Comparison of ENCODE assay signal across 17 cellular contexts in genomic region chr1:179440971-179441370, GRCh38.
DNase-seq lines count a peak whose midpoint lies in the region; ATAC-seq, FAIRE-seq and TF ChIP-seq lines count a peak whose summit lies in the region.
"Had no signal": no experiment of that assay in that cellular context is flagged by ENCODE, and none has a peak within 500 bp of the region (broad histone marks: within the 10 kb centered on the region; RNA-seq: fewer than 3 reads in every experiment).

No MANE protein-coding gene starts in this region.

- H3K4me3 ChIP-seq in H1 (ENCODE audit: extremely low read depth in 1 of 4, insufficient read depth in 2 of 4, low read depth in 3 of 4, low read length in 4 of 4) (no peak overlapping the region), neural progenitor cell (no peak overlapping the region), tibial nerve (no peak overlapping the region)
- H3K4me3 ChIP-seq: BLaER1 had no signal

- no peaks in the 10 kb centered on the region for H3K23me2 ChIP-seq in H1 (ENCODE audit: low read depth, low read length)

- H3K9me3 ChIP-seq in H1 (ENCODE audit: insufficient read depth in 2 of 2, low read depth in 1 of 2, low read length in 1 of 2) (no peaks in the 10 kb centered on the region), neural progenitor cell (ENCODE audit: low read depth) (no peaks in the 10 kb centered on the region), tibial nerve (no peaks in the 10 kb centered on the region)
- H3K9me3 ChIP-seq: BLaER1 had no signal

- H3K79me1 ChIP-seq in H1 (ENCODE audit: low read depth, low read length): no peaks in the 10 kb centered on the region

- ATAC-seq in left lobe of liver (peak; percentile 32), HG03280 (IDR thresholded peaks at IDR 0.05; ENCODE audit: unreplicated experiment) (no peak)

- no peak overlapping the region for H3K4ac ChIP-seq in H1 (replicated peaks; ENCODE audit: insufficient read length, low read depth, low read length)

- TF ChIP-seq CTCF in Calu3 (IDR thresholded peaks at IDR 0.05; ENCODE audit: unreplicated experiment) (no peak), H1 (IDR thresholded peaks at IDR 0.05; ENCODE audit: control extremely low read depth in 1 of 3, insufficient read depth in 1 of 3, low read depth in 1 of 3, low read length in 3 of 3) (no peak), neural progenitor cell (IDR thresholded peaks at IDR 0.05) (no peak), tibial nerve (IDR thresholded peaks at IDR 0.05) (no peak), nephron progenitor cell (IDR thresholded peaks at IDR 0.05) (no peak)

- DNase-seq in Calu3: peak; percentile 38
- DNase-seq in H1 (ENCODE audit: low read depth in 1 of 2, low spot score in 2 of 2): no peak
- no peak for DNase-seq in left lobe of liver (ENCODE audit: low spot score)
- DNase-seq in neural progenitor cell (ENCODE audit: low spot score): no peak
- no peak for DNase-seq in NCI-H1417 treated with DMSO at 0.1 percent for 48 hours (lab: John Stamatoyannopoulos, UW)
- no peak for DNase-seq in tibial nerve (ENCODE audit: low spot score in 2 of 2)
- no peak for DNase-seq in nephron progenitor cell
- DNase-seq: 8988T, AML-193, DMS 273 treated with DMSO at 0.1 percent for 48 hours, HCEC 1CT, HFFc6, IMR-90 had no signal

- no peak overlapping the region for H3K27ac ChIP-seq in H1 (ENCODE audit: low read depth, low read length)
- H3K27ac ChIP-seq in neural progenitor cell: no peak overlapping the region
- H3K27ac ChIP-seq in tibial nerve: no peak overlapping the region
- H3K27ac ChIP-seq: BLaER1 had no signal

- H3K79me2 ChIP-seq in H1 (ENCODE audit: control insufficient read depth in 1 of 2, insufficient read depth in 2 of 2, low read length in 2 of 2) (no peaks in the 10 kb centered on the region), neural progenitor cell (ENCODE audit: low read depth) (no peaks in the 10 kb centered on the region)

- no peaks in the 10 kb centered on the region for H3K4me1 ChIP-seq in H1 (replicated peaks in 1 of 4; ENCODE audit: control insufficient read depth in 3 of 4, insufficient read depth in 4 of 4, low read length in 3 of 4)
- H3K4me1 ChIP-seq in neural progenitor cell: no peaks in the 10 kb centered on the region
- no peaks in the 10 kb centered on the region for H3K4me1 ChIP-seq in tibial nerve
- H3K4me1 ChIP-seq: BLaER1 had no signal

- H3K4me3 Mint-ChIP-seq in Calu3 (ENCODE audit: low read depth, unreplicated experiment) (peak overlapping the region; percentile 13), neural progenitor cell (no peak overlapping the region), nephron progenitor cell (no peak overlapping the region)
- H3K4me3 Mint-ChIP-seq: HFFc6 had no signal

- no peak overlapping the region for H2BK5ac ChIP-seq in H1 (ENCODE audit: low read depth, low read length)

- POLR2A ChIA-PET in H1 (lab: Charles Lee; ENCODE audit: partially characterized antibody): no interaction called here

- H4K5ac ChIP-seq in H1 (ENCODE audit: insufficient read length, low read depth, low read length): no peak overlapping the region

- no peak for TF ChIP-seq EP300 in H1 (IDR thresholded peaks at IDR 0.05; ENCODE audit: borderline replicate concordance in 1 of 2, low read depth in 2 of 2, low read length in 2 of 2)
- no peak for TF ChIP-seq EP300 in tibial nerve (IDR thresholded peaks at IDR 0.05)

- WGBS in H1 (ENCODE audit: extremely low coverage in 1 of 2, insufficient coverage in 1 of 2, insufficient read length in 1 of 2, insufficient replicate concordance in 2 of 2, low coverage in 1 of 2, low lambda C conversion rate in 2 of 2, missing lambda C conversion rate in 1 of 2), 2 experiments: 94% methylated on average over 7 of the region's 7 CpGs; no CpG with 5 or more reads in 1 of the 2 experiments
- WGBS in tibial nerve, 2 donors: 81 to 87% methylated on average over 7 of the region's 7 CpGs

- BruUV-seq in Calu3 (replicated peaks; lab: Mats Ljungman, UMichigan): no TSS peak

- H3K4me2 ChIP-seq in H1 (ENCODE audit: insufficient read depth in 1 of 2, low read depth in 2 of 2, low read length in 2 of 2) (no peak overlapping the region), neural progenitor cell (no peak overlapping the region)
- H3K4me2 ChIP-seq: BLaER1 had no signal

- no peak overlapping the region for H2AK5ac ChIP-seq in H1 (ENCODE audit: low read depth, low read length)

- H3K18ac ChIP-seq in H1 (ENCODE audit: extremely low read depth, low read length): no peak overlapping the region

- no peak overlapping the region for H3K9ac ChIP-seq in H1 (replicated peaks in 1 of 4; ENCODE audit: extremely low read depth in 1 of 4, low read depth in 3 of 4, low read length in 3 of 4)
- no peak overlapping the region for H3K9ac ChIP-seq in neural progenitor cell
- H3K9ac ChIP-seq: BLaER1 had no signal

- H3K27me3 Mint-ChIP-seq in Calu3 (ENCODE audit: unreplicated experiment) (no peaks in the 10 kb centered on the region), neural progenitor cell (ENCODE audit: insufficient read depth, low read depth) (no peaks in the 10 kb centered on the region), nephron progenitor cell (ENCODE audit: low read depth, poor library complexity) (peaks cover 6% of the 10 kb centered on the region)

- no peak overlapping the region for H3K27ac Mint-ChIP-seq in Calu3 (ENCODE audit: unreplicated experiment)
- H3K27ac Mint-ChIP-seq in neural progenitor cell: peak overlapping the region; percentile 46
- H3K27ac Mint-ChIP-seq in nephron progenitor cell: no peak overlapping the region
- H3K27ac Mint-ChIP-seq: HFFc6 had no signal

- H2AFZ ChIP-seq in H1 (ENCODE audit: low read length) (peak overlapping the region; percentile 44; the same call in 1 of the 2 replicates), neural progenitor cell (replicated peaks) (no peak overlapping the region)

- H3F3A ChIP-seq in neural progenitor cell (ENCODE audit: low read depth): no peaks in the 10 kb centered on the region

- TF ChIP-seq RAD21 in H1 (IDR thresholded peaks at IDR 0.05 in 1 of 2, conservative IDR thresholded peaks at IDR 0.05 in 1 of 2; ENCODE audit: low read depth in 2 of 2, low read length in 2 of 2): no peak

- H3K14ac ChIP-seq in H1 (ENCODE audit: insufficient read length): no peak overlapping the region

- H2BK15ac ChIP-seq in H1 (ENCODE audit: low read length): no peak overlapping the region

- H3K36me3 ChIP-seq in H1 (ENCODE audit: control insufficient read depth in 2 of 4, insufficient read depth in 4 of 4, low read length in 3 of 4): no peaks in the 10 kb centered on the region
- H3K36me3 ChIP-seq in neural progenitor cell: no peaks in the 10 kb centered on the region
- H3K36me3 ChIP-seq in tibial nerve: no peaks in the 10 kb centered on the region
- H3K36me3 ChIP-seq: BLaER1 had no signal

- H3K27me3 ChIP-seq in H1 (replicated peaks in 1 of 4; ENCODE audit: control insufficient read depth in 3 of 4, extremely low read depth in 1 of 4, insufficient read depth in 3 of 4, low read length in 3 of 4) (no peaks in the 10 kb centered on the region), neural progenitor cell (no peaks in the 10 kb centered on the region), tibial nerve (no peaks in the 10 kb centered on the region)
- H3K27me3 ChIP-seq: BLaER1 had no signal

- TF ChIP-seq POLR2A in H1 (IDR thresholded peaks at IDR 0.05; ENCODE audit: control extremely low read depth in 1 of 2, low read depth in 2 of 2, low read length in 2 of 2): no peak
- TF ChIP-seq POLR2A in tibial nerve (IDR thresholded peaks at IDR 0.05): no peak

- intact Hi-C loops in Calu3 (cut with micrococcal nuclease; ENCODE audit: unreplicated experiment): no loop called here

- H3K36me3 Mint-ChIP-seq in Calu3 (ENCODE audit: insufficient read depth, unreplicated experiment): no peaks in the 10 kb centered on the region
- no peaks in the 10 kb centered on the region for H3K36me3 Mint-ChIP-seq in neural progenitor cell
- peaks cover 22% of the 10 kb centered on the region for H3K36me3 Mint-ChIP-seq in nephron progenitor cell (ENCODE audit: low read depth)

- H2BK12ac ChIP-seq in H1 (ENCODE audit: low read depth, low read length): no peak overlapping the region

- H4K20me1 ChIP-seq in H1 (replicated peaks in 1 of 2; ENCODE audit: control insufficient read depth in 1 of 2, insufficient read depth in 2 of 2, low read length in 2 of 2) (no peaks in the 10 kb centered on the region), neural progenitor cell (ENCODE audit: low read depth) (no peaks in the 10 kb centered on the region)
- H4K20me1 ChIP-seq: BLaER1 had no signal

- FAIRE-seq in H1 (lab: Jason Lieb, UNC): no peak
- FAIRE-seq: GM19239, HTR-8/SVneo had no signal

- no peaks in the 10 kb centered on the region for H3K9me3 Mint-ChIP-seq in Calu3 (ENCODE audit: low read depth, unreplicated experiment)
- peaks cover 3% of the 10 kb centered on the region for H3K9me3 Mint-ChIP-seq in neural progenitor cell
- peaks cover 56% of the 10 kb centered on the region for H3K9me3 Mint-ChIP-seq in nephron progenitor cell
- H3K9me3 Mint-ChIP-seq: HFFc6 had no signal

- CTCF ChIA-PET in Calu3 (lab: Charles Lee): interaction anchor here (0.9 kb wide), 1 partner anchor 11 kb away, joined by 3 read pairs; no protein-coding TSS in a partner anchor
- CTCF ChIA-PET in H1 (lab: Charles Lee; ENCODE audit: partially characterized antibody): interaction anchor here (1.4 kb wide), 1 partner anchor 362 kb away, joined by 3 read pairs; no protein-coding TSS in a partner anchor

- H3K4me1 Mint-ChIP-seq in Calu3 (ENCODE audit: low read depth, unreplicated experiment): peaks cover 21% of the 10 kb centered on the region
- H3K4me1 Mint-ChIP-seq in neural progenitor cell: peaks cover 3% of the 10 kb centered on the region
- no peaks in the 10 kb centered on the region for H3K4me1 Mint-ChIP-seq in nephron progenitor cell

- H2BK20ac ChIP-seq in H1 (ENCODE audit: low read length): no peak overlapping the region

- H4K91ac ChIP-seq in H1 (replicated peaks; ENCODE audit: insufficient read length, low read length): no peak overlapping the region

- no peak overlapping the region for H3K23ac ChIP-seq in H1 (ENCODE audit: insufficient read length)

- no peak overlapping the region for H2BK120ac ChIP-seq in H1 (replicated peaks; ENCODE audit: low read depth, low read length)

- H3K56ac ChIP-seq in H1 (replicated peaks; ENCODE audit: insufficient read length, low read depth, low read length): no peak overlapping the region

- no peak overlapping the region for H4K8ac ChIP-seq in H1 (ENCODE audit: extremely low read depth, insufficient read depth, low read length)

TF ChIP-seq in H1, 55 proteins besides CTCF, POLR2A, EP300 and RAD21 (continues in another document):
- TF ChIP-seq YY1 (IDR thresholded peaks at IDR 0.05; ENCODE audit: low read depth, low read length) (no peak), CEBPB (IDR thresholded peaks at IDR 0.05; ENCODE audit: low read depth, low read length) (no peak), ATF3 (IDR thresholded peaks at IDR 0.05; ENCODE audit: insufficient read depth, low read depth, low read length) (no peak), SP4 (IDR thresholded peaks at IDR 0.05; ENCODE audit: low read length) (no peak)
